Comparison of ENCODE assay signal across 8 cellular contexts in genomic region chr9:133417541-133418461, GRCh38. TPM values are rescaled to one million over a fixed set of nuclear protein-coding genes. Genes with fewer than 3 reads are reported as not detected.
A peak's percentile ranks its signal among the peaks of the same experiment; 100 is the strongest.
DNase-seq lines count a peak whose midpoint lies in the region; ATAC-seq lines count a peak whose summit lies in the region.

Gene REXO4 (minus strand): TSS chr9:133418010. CDS start chr9:133417844, 166 bp downstream.

- peak within 1 kb of the TSS; percentile 89 to 96 (median 91) for H3K27ac Mint-ChIP-seq in CD4-positive, CD25-positive, alpha-beta regulatory T cell

- H3K4me1 ChIP-seq in CD4-positive, CD25-positive, alpha-beta regulatory T cell (ENCODE audit: control insufficient read depth, insufficient read depth, low read length, poor library complexity, severe bottlenecking) = peaks cover 21% of the 10 kb centered on the region
- H3K4me1 ChIP-seq in endocrine pancreas (ENCODE audit: control insufficient read depth, insufficient read depth, low read length) (no peaks in the 10 kb centered on the region), mesodermal cell (ENCODE audit: control insufficient read depth, insufficient read depth, low read length, poor library complexity, severe bottlenecking) (peaks cover 13% of the 10 kb centered on the region)

- peaks cover 27% of the 10 kb centered on the region for H3K36me3 ChIP-seq in CD4-positive, CD25-positive, alpha-beta regulatory T cell (ENCODE audit: control insufficient read depth, insufficient read depth, low read length)
- H3K36me3 ChIP-seq in endocrine pancreas (ENCODE audit: control insufficient read depth, insufficient read depth, low read length) (peaks cover 3% of the 10 kb centered on the region), mesodermal cell (ENCODE audit: control insufficient read depth, insufficient read depth, low read length) (peaks cover 34% of the 10 kb centered on the region)

- H3K36me3 Mint-ChIP-seq in CD4-positive, CD25-positive, alpha-beta regulatory T cell = peaks cover 10% of the 10 kb centered on the region

- H3K9me3 Mint-ChIP-seq in CD4-positive, CD25-positive, alpha-beta regulatory T cell = no peaks in the 10 kb centered on the region

- H3K4me1 Mint-ChIP-seq in CD4-positive, CD25-positive, alpha-beta regulatory T cell = peaks cover 0 to 66% (median 40%) of the 10 kb centered on the region in 4 donors

- H3K9ac ChIP-seq in endocrine pancreas (ENCODE audit: control insufficient read depth, insufficient read depth, low read length) = peak within 1 kb of the TSS; percentile 85

- peak within 1 kb of the TSS; percentile 69 for H3K27ac ChIP-seq in CD4-positive, CD25-positive, alpha-beta regulatory T cell (ENCODE audit: insufficient read depth, low read length, poor library complexity, severe bottlenecking)
- peak within 1 kb of the TSS; percentile 98 for H3K27ac ChIP-seq in mesodermal cell (ENCODE audit: low read depth, low read length, severe bottlenecking)

- H3K9me3 ChIP-seq in CD4-positive, CD25-positive, alpha-beta regulatory T cell (ENCODE audit: control insufficient read depth in 2 of 2, low read length in 2 of 2) = no peaks in the 10 kb centered on the region
- H3K9me3 ChIP-seq in endocrine pancreas (ENCODE audit: control insufficient read depth, low read length) (no peaks in the 10 kb centered on the region), mesodermal cell (ENCODE audit: control insufficient read depth, low read length) (no peaks in the 10 kb centered on the region)

- peak within 1 kb of the TSS; percentile 90 to 96 (median 94) for H3K4me3 Mint-ChIP-seq in CD4-positive, CD25-positive, alpha-beta regulatory T cell

- DNase-seq in CD4-positive, CD25-positive, alpha-beta regulatory T cell = peak; percentile 68 to 96 (median 85)
- DNase-seq in HK-2 (ENCODE audit: unreplicated experiment) (peak; percentile 90), NOMO-1 treated with dmso at 0.1 percent for 144 hours (lab: John Stamatoyannopoulos, UW; ENCODE audit: unreplicated experiment) (peak; percentile 76)
- DNase-seq in activated CD8-positive, alpha-beta memory T cell treated with anti-CD3 and anti-CD28 coated beads for 48 hours (ENCODE audit: low read depth in 2 of 3, low spot score in 2 of 3) = peak; percentile 74 to 79 (median 78)
- DNase-seq in stimulated activated CD8-positive, alpha-beta memory T cell treated with anti-CD3 and anti-CD28 coated beads, Interleukin-15, amount 100 ng/mL, for 24 hours (ENCODE audit: low read depth) = peak; percentile 66

- no peaks in the 10 kb centered on the region for H3K27me3 Mint-ChIP-seq in CD4-positive, CD25-positive, alpha-beta regulatory T cell

- peak within 1 kb of the TSS; percentile 91 for H3K4me3 ChIP-seq in CD4-positive, CD25-positive, alpha-beta regulatory T cell (ENCODE audit: low read depth, low read length)
- H3K4me3 ChIP-seq in endocrine pancreas (ENCODE audit: control insufficient read depth, insufficient read depth, low read length) = peak within 1 kb of the TSS; percentile 35
- H3K4me3 ChIP-seq in mesodermal cell (ENCODE audit: extremely low read depth, insufficient read depth, low read length, poor library complexity, severe bottlenecking) = peak within 1 kb of the TSS; percentile 63

- ATAC-seq in CD4-positive, CD25-positive, alpha-beta regulatory T cell (ENCODE audit: low read depth in 2 of 2) = peak; percentile 90 to 93
- peak; percentile 70 for ATAC-seq in GM19395 (IDR thresholded peaks at IDR 0.05; ENCODE audit: unreplicated experiment)

- WGBS in mesodermal cell (ENCODE audit: insufficient coverage in 2 of 2), 2 experiments = 0% methylated on average over 61 to 65 of the region's 75 CpGs

- H3K27me3 ChIP-seq in CD4-positive, CD25-positive, alpha-beta regulatory T cell (ENCODE audit: control insufficient read depth, insufficient read depth, low read length) = no peaks in the 10 kb centered on the region
- H3K27me3 ChIP-seq in endocrine pancreas (ENCODE audit: control insufficient read depth, insufficient read depth, low read length) = no peaks in the 10 kb centered on the region

RNA-seq across cellular contexts. Expression of gene REXO4, which starts in this region (rescaled TPM):
- 19.4 TPM for total RNA-seq in CD4-positive, CD25-positive, alpha-beta regulatory T cell
- polyA plus RNA-seq in CD4-positive, CD25-positive, alpha-beta regulatory T cell = 10 to 100 TPM in 3 of 4 donors, 1 to 10 TPM in 1; 9.8 to 17.8 (median 14.7) TPM
- 25.7 TPM for polyA plus RNA-seq in mesodermal cell (2013, experiment 1 of 2)
- polyA plus RNA-seq in mesodermal cell (2013, experiment 2 of 2) = 23.7 TPM

Comparison
In these comparisons a context has a peak if more than half of its experiments do, and no peak if none do; other contexts are left out.
1. Peak in every context shown above with its lines: DNase-seq, ATAC-seq, H3K4me3 ChIP-seq and H3K27ac ChIP-seq.
2. H3K4me3 ChIP-seq: peak in every context shown above with its lines; median percentile 91 in CD4-positive, CD25-positive, alpha-beta regulatory T cell; 63 in mesodermal cell; 35 in endocrine pancreas.